ENCODE assay signal across 1 cellular context in the genomic region with DNA sequence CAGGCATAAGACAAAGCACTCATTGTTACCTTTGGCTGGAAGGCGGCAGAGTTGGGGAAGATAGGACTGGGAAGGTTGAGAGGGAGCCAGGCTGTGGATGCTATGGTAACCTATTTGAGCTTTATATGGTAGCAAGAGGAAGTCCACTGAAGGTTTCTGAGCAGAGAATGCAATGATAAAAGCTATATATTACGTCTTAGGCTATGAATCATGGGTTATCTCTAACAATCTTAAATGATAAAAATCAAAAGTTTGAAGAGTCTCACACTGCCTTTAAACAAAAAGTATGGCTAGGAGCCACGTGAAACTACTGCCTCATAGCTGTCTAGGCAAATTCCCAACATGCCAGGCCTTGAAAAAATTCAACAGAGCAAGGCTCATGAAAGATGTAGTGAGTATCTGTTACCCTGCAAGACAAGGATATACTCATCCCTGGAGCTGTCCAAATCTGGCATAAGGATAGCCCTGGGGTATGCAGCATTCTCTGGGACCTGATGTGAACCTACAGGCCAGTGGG.
TF ChIP-seq lines count a peak whose summit lies in the region.

No MANE protein-coding gene starts in this region.

TF ChIP-seq in HEK293, 187 proteins besides CTCF, POLR2A, EP300 and RAD21 (continued from another document):
- peak; percentile 84 for TF ChIP-seq REST (tag by site-specific recombination; IDR thresholded peaks at IDR 0.05)
